In the genomic region with DNA sequence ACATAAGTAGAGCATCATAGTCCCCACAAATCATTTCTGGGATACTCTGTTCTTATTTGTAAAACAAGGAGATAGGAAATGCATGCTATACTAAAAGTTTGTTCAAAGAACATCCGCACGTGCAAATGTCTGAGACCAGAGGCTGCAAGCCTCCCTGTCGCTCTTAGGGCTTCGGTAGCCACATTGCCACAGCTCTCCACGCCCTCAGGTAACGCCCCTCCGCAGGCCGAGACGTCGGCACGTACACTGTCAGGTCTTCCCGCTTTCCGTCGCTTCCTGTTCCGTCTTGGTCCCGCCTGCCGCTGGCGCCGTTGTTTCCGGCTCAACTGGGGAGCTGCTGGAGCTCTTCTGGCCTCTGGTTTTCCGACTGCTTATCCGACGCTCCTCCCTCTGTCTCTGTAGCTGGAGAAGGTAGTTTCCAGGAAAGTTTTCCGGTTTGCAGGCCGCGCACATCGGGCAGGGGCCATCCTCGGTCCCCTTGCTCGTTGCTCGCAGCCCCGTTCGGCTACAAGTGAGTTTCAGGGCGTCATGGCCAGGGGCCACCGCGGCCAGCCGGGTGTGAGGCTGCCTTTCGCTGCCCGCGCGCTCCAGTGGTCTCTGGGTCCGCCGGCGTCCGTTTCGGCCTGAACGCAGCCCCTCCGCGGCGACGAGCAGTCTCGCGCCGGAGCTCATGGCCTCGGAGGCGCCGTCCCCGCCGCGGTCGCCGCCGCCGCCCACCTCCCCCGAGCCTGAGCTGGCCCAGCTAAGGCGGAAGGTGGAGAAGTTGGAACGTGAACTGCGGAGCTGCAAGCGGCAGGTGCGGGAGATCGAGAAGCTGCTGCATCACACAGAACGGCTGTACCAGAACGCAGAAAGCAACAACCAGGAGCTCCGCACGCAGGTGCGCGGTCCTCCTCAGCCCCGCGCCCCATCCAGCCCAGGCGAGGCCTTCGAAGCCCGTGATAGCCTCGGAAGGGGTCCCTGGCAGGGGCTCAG, we compare ENCODE assay signal across 8 cellular contexts. TPM values are rescaled to one million over a fixed set of nuclear protein-coding genes. Genes with fewer than 3 reads are reported as not detected.
DNase-seq lines count a peak whose midpoint lies in the region; ATAC-seq, FAIRE-seq and TF ChIP-seq lines count a peak whose summit lies in the region.

A gene with protein sequence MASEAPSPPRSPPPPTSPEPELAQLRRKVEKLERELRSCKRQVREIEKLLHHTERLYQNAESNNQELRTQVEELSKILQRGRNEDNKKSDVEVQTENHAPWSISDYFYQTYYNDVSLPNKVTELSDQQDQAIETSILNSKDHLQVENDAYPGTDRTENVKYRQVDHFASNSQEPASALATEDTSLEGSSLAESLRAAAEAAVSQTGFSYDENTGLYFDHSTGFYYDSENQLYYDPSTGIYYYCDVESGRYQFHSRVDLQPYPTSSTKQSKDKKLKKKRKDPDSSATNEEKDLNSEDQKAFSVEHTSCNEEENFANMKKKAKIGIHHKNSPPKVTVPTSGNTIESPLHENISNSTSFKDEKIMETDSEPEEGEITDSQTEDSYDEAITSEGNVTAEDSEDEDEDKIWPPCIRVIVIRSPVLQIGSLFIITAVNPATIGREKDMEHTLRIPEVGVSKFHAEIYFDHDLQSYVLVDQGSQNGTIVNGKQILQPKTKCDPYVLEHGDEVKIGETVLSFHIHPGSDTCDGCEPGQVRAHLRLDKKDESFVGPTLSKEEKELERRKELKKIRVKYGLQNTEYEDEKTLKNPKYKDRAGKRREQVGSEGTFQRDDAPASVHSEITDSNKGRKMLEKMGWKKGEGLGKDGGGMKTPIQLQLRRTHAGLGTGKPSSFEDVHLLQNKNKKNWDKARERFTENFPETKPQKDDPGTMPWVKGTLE (plus strand): TSS at position 308 of the 975 bp plus-strand sequence. CDS start 363 bp downstream, at position 671.

- H3K4me1 ChIP-seq in ACC112 (ENCODE audit: control insufficient read depth, insufficient read depth, low read length, unreplicated experiment) = peaks cover 9% of the 10 kb centered on the region
- no peaks in the 10 kb centered on the region for H3K4me1 ChIP-seq in iPS-20b (ENCODE audit: insufficient read depth, low read length)

- H3K9me3 ChIP-seq in iPS-20b (ENCODE audit: insufficient read depth, low read depth, low read length) = peaks cover 19% of the 10 kb centered on the region

- FAIRE-seq in bronchial epithelial cell (lab: Jason Lieb, UNC) = no peak

- no peaks in the 10 kb centered on the region for H3K27me3 ChIP-seq in ACC112 (ENCODE audit: insufficient read depth, low read length)
- no peaks in the 10 kb centered on the region for H3K27me3 ChIP-seq in bronchial epithelial cell (ENCODE audit: control insufficient read depth, insufficient read depth, low read length)
- H3K27me3 ChIP-seq in iPS-20b (ENCODE audit: insufficient read depth, low read length) = peaks cover 8% of the 10 kb centered on the region; the same call in 1 of the 2 replicates

- H3K9ac ChIP-seq in iPS-20b (ENCODE audit: low read depth, low read length) = peak within 1 kb of the TSS; percentile 92

- DNase-seq in NCI-H2196 treated with DMSO at 0.1 percent for 48 hours (lab: John Stamatoyannopoulos, UW; ENCODE audit: unreplicated experiment) (peak; percentile 63), bronchial epithelial cell (ENCODE audit: low read depth) (peak; percentile 85)

- ATAC-seq in GM18870 (IDR thresholded peaks at IDR 0.05; ENCODE audit: unreplicated experiment) (peak; percentile 96), HG03135 (IDR thresholded peaks at IDR 0.05; ENCODE audit: unreplicated experiment) (peak; percentile 99)

- H3K79me2 ChIP-seq in ACC112 (ENCODE audit: control insufficient read depth, insufficient read depth, low read length, unreplicated experiment) = peaks cover 22% of the 10 kb centered on the region

- H2AFZ ChIP-seq in ACC112 (ENCODE audit: low read length, unreplicated experiment) = peak within 1 kb of the TSS; percentile 60

- H3K36me3 ChIP-seq in ACC112 (ENCODE audit: insufficient read depth, low read length) (no peaks in the 10 kb centered on the region), bronchial epithelial cell (ENCODE audit: control insufficient read depth, insufficient read depth, low read length) (no peaks in the 10 kb centered on the region), iPS-20b (ENCODE audit: insufficient read depth, low read depth, low read length) (peaks cover 11% of the 10 kb centered on the region)

- H3K4me3 ChIP-seq in ACC112 (ENCODE audit: low read depth, low read length) (peak within 1 kb of the TSS; percentile 84), WI38 (ENCODE audit: low read depth, low read length) (peak within 1 kb of the TSS; percentile 91), bronchial epithelial cell (ENCODE audit: low read depth, low read length) (peak within 1 kb of the TSS; percentile 98), iPS-20b (ENCODE audit: low read length) (peak within 1 kb of the TSS; percentile 90), skin epidermis (peak within 1 kb of the TSS; percentile 58 to 98 (median 86))

- H3K27ac ChIP-seq in ACC112 (ENCODE audit: low read depth, low read length) = peak within 1 kb of the TSS; percentile 29
- no peak within 1 kb of the TSS for H3K27ac ChIP-seq in iPS-20b (ENCODE audit: low read length)
- peak within 1 kb of the TSS; percentile 83 to 98 (median 94) for H3K27ac ChIP-seq in skin epidermis

- TF ChIP-seq CTCF in WI38 (IDR thresholded peaks at IDR 0.05; ENCODE audit: low read depth, low read length) = no peak
- TF ChIP-seq CTCF in bronchial epithelial cell (IDR thresholded peaks at IDR 0.05; ENCODE audit: insufficient read depth, low read length, severe bottlenecking) = no peak

RNA-seq across cellular contexts. Expression of the gene that starts here (rescaled TPM):
- 16.1 and 22.3 TPM in 2 replicates for total RNA-seq in bronchial epithelial cell
